Comparison of ENCODE assay signal across 8 cellular contexts in genomic region chr1:202810615-202811295, GRCh38. TPM values are rescaled to one million over a fixed set of nuclear protein-coding genes. Genes with fewer than 3 reads are reported as not detected.
DNase-seq lines count a peak whose midpoint lies in the region; ATAC-seq and TF ChIP-seq lines count a peak whose summit lies in the region.

TSS of gene PCAT6 (plus strand) at chr1:202810954.

- H3K9me3 Mint-ChIP-seq in activated CD4-positive, alpha-beta T cell treated with anti-CD3 and anti-CD28 coated beads, Interleukin-2, amount 10 ng/mL, durations not matched to agents 24 days and 14 days = no peaks in the 10 kb centered on the region

- peak within 1 kb of the TSS; percentile 79 for H3K27ac Mint-ChIP-seq in activated CD4-positive, alpha-beta T cell treated with anti-CD3 and anti-CD28 coated beads, Interleukin-2, amount 10 ng/mL, durations not matched to agents 24 days and 14 days

- TF ChIP-seq CTCF in coronary artery (IDR thresholded peaks at IDR 0.05) = no peak

- peaks cover 4% of the 10 kb centered on the region for H3K36me3 Mint-ChIP-seq in activated CD4-positive, alpha-beta T cell treated with anti-CD3 and anti-CD28 coated beads, Interleukin-2, amount 10 ng/mL, durations not matched to agents 24 days and 14 days (ENCODE audit: low read depth)

- peak within 1 kb of the TSS; percentile 85 for H3K4me3 Mint-ChIP-seq in activated CD4-positive, alpha-beta T cell treated with anti-CD3 and anti-CD28 coated beads, Interleukin-2, amount 10 ng/mL, durations not matched to agents 24 days and 14 days

- peak within 1 kb of the TSS; percentile 78 for H3K4me3 ChIP-seq in coronary artery

- peak; percentile 79 for ATAC-seq in HG03432 (IDR thresholded peaks at IDR 0.05; ENCODE audit: unreplicated experiment)

- peak within 1 kb of the TSS; percentile 60 to 81 for H3K27ac ChIP-seq in coronary artery

- peak; percentile 85 to 92 for DNase-seq in AML-193 (lab: John Stamatoyannopoulos, UW)
- DNase-seq in NCI-H524 (lab: John Stamatoyannopoulos, UW) = peak; percentile 76 to 94
- DNase-seq in activated CD4-positive, alpha-beta T cell treated with anti-CD3 and anti-CD28 coated beads, Interleukin-2, amount 10 ng/mL, durations not matched to agents 24 days and 14 days = peak; percentile 97
- peak; percentile 92 for DNase-seq in coronary artery (ENCODE audit: low spot score)
- peak; percentile 98 for DNase-seq in left kidney (ENCODE audit: low read depth, low spot score)
- peak; percentile 74 to 79 for DNase-seq in stimulated activated CD4-positive, alpha-beta T cell treated with anti-CD3 and anti-CD28 coated beads, Interleukin-1b, Interleukin-23, amount 100 ng/mL, for 4 hours (ENCODE audit: low read depth in 2 of 2)

- peak; percentile 52 for TF ChIP-seq POLR2A in GM19193 (IDR thresholded peaks at IDR 0.05; ENCODE audit: extremely low read depth, insufficient read depth, insufficient read length)

- peaks cover 31% of the 10 kb centered on the region for H3K4me1 Mint-ChIP-seq in activated CD4-positive, alpha-beta T cell treated with anti-CD3 and anti-CD28 coated beads, Interleukin-2, amount 10 ng/mL, durations not matched to agents 24 days and 14 days

- intact Hi-C loops in activated CD4-positive, alpha-beta T cell treated with anti-CD3 and anti-CD28 coated beads, Interleukin-2, amount 10 ng/mL, durations not matched to agents 24 days and 14 days (cut with micrococcal nuclease) = loop anchor here (1.0 to 2.0 kb wide), 5 partner anchors 42 to 216 kb away; partner anchors contain the start of genes ADIPOR1, PPFIA4, RABIF and TMEM183A

- H3K27me3 Mint-ChIP-seq in activated CD4-positive, alpha-beta T cell treated with anti-CD3 and anti-CD28 coated beads, Interleukin-2, amount 10 ng/mL, durations not matched to agents 24 days and 14 days = peaks cover 22% of the 10 kb centered on the region

RNA-seq across cellular contexts. Expression of gene PCAT6, which starts in this region (rescaled TPM):
- 0.83 and 1.4 TPM in 2 replicates for total RNA-seq in activated CD4-positive, alpha-beta T cell treated with anti-CD3 and anti-CD28 coated beads, Interleukin-2, amount 10 ng/mL, durations not matched to agents 24 days and 14 days

Comparison
In these comparisons a context has a peak if more than half of its experiments do, and no peak if none do; other contexts are left out.
1. Peak in every context shown above with its lines: DNase-seq, ATAC-seq, H3K4me3 ChIP-seq and H3K27ac ChIP-seq.